16 cellular contexts compared by ENCODE assay signal in the genomic region with DNA sequence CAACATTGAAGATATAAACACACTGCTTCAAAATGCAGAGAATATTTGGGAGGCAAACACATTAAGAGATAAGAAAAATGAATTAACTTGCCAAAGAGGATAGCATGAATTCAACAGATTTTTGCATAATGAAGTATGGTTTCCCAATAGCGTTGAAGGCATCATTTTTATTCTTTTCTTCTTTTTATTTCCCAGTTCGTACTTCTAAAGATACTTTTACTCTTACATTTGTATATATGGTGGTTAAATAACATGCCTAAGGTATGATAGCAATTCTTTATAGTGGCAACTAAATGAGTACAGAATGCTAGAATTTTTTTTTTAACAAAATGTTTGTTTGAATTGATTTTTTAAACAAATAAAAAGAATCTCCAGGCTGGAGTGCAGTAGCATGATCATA.
DNase-seq lines count a peak whose midpoint lies in the region.
"Had no signal": no experiment of that assay in that cellular context is flagged by ENCODE, and none has a peak within 500 bp of the region (broad histone marks: within the 10 kb centered on the region; RNA-seq: fewer than 3 reads in every experiment).

No MANE protein-coding gene starts in this region.

- H2AK5ac ChIP-seq in mesenchymal stem cell (ENCODE audit: low read length, severe bottlenecking) = no peak overlapping the region

- no peak overlapping the region for H2BK120ac ChIP-seq in mesenchymal stem cell (ENCODE audit: low read depth, low read length)

- H2AFZ ChIP-seq in mesenchymal stem cell (ENCODE audit: low read depth, low read length) = no peak overlapping the region

- no peak overlapping the region for H4K91ac ChIP-seq in mesenchymal stem cell (ENCODE audit: low read length)

- H4K8ac ChIP-seq in mesenchymal stem cell (ENCODE audit: low read length) = no peak overlapping the region

- H3K4me1 ChIP-seq in mesenchymal stem cell (ENCODE audit: control insufficient read depth, insufficient read depth, low read depth, low read length) = no peaks in the 10 kb centered on the region

- H2BK15ac ChIP-seq in mesenchymal stem cell (ENCODE audit: low read depth, poor library complexity, severe bottlenecking) = no peak overlapping the region

- H3K27ac ChIP-seq in mesenchymal stem cell (ENCODE audit: low read length, poor library complexity, severe bottlenecking) = no peak overlapping the region
- H3K27ac ChIP-seq: HL-60 had no signal

- intact Hi-C loops in cardiac septum (cut with DNase I) = no loop called here

- DNase-seq in ELR (ENCODE audit: low read depth) (peak; percentile 28), HCEC 1CT (peak; percentile 55), amniotic epithelial cell (ENCODE audit: low read depth) (peak; percentile 20), mesenchymal stem cell (no peak), cardiac septum (ENCODE audit: low spot score) (no peak), H7 (no peak)
- DNase-seq in activated CD4-positive, CD25-positive, alpha-beta regulatory T cell (lab: John Stamatoyannopoulos, UW) = no peak
- DNase-seq: C1 segment of cervical spinal cord; Calu3; CD4-positive, alpha-beta T cell; DMS 273 treated with DMSO at 0.1 percent for 48 hours; DMS79; EL; GDM1 had no signal

- H3K27me3 ChIP-seq in mesenchymal stem cell (ENCODE audit: control insufficient read depth in 1 of 2, insufficient read depth in 1 of 2, low read length in 2 of 2) (no peaks in the 10 kb centered on the region), H7 (ENCODE audit: control insufficient read depth, insufficient read depth, low read length) (no peaks in the 10 kb centered on the region)

- H3K9me3 ChIP-seq in mesenchymal stem cell (ENCODE audit: control insufficient read depth, low read length) = no peaks in the 10 kb centered on the region

- no peaks in the 10 kb centered on the region for H3K79me1 ChIP-seq in mesenchymal stem cell (replicated peaks; ENCODE audit: low read length, poor library complexity, severe bottlenecking)

- H2BK5ac ChIP-seq in mesenchymal stem cell (ENCODE audit: low read depth, low read length, poor library complexity, severe bottlenecking) = no peak overlapping the region

- peak overlapping the region; percentile 24 to 72 for H3K18ac ChIP-seq in mesenchymal stem cell (ENCODE audit: low read depth in 1 of 2, low read length in 2 of 2)

- no peak overlapping the region for H2BK12ac ChIP-seq in mesenchymal stem cell (ENCODE audit: low read length in 2 of 2)

- no peak overlapping the region for H3K4ac ChIP-seq in mesenchymal stem cell (ENCODE audit: low read depth in 1 of 2, low read length in 2 of 2)

- no peak overlapping the region for H3K4me3 ChIP-seq in mesenchymal stem cell (ENCODE audit: insufficient read depth in 1 of 2, low read depth in 1 of 2, low read length in 2 of 2)
- H3K4me3 ChIP-seq in H7 (ENCODE audit: insufficient read depth, low read depth, low read length) = no peak overlapping the region
- H3K4me3 ChIP-seq: K562 had no signal

- no CpG with 5 or more reads among the region's 2 CpGs for WGBS in mesenchymal stem cell

- H3K23ac ChIP-seq in mesenchymal stem cell (ENCODE audit: low read length in 2 of 2) = no peak overlapping the region

- no peak overlapping the region for H3K14ac ChIP-seq in mesenchymal stem cell (ENCODE audit: low read length in 2 of 2)

- H3K9ac ChIP-seq in mesenchymal stem cell (ENCODE audit: low read length) = no peak overlapping the region

- H3K36me3 ChIP-seq in mesenchymal stem cell (ENCODE audit: control insufficient read depth in 1 of 2, insufficient read depth in 2 of 2, low read depth in 1 of 2, low read length in 2 of 2) (no peaks in the 10 kb centered on the region), H7 (replicated peaks; ENCODE audit: control insufficient read depth, insufficient read depth, low read length) (no peaks in the 10 kb centered on the region)

- no peak overlapping the region for H3K4me2 ChIP-seq in mesenchymal stem cell (ENCODE audit: low read length, poor library complexity, severe bottlenecking)

Comparison
In these comparisons a context has a peak if more than half of its experiments do, and no peak if none do; other contexts are left out.
1. DNase-seq: peak in ELR (single experiment), HCEC 1CT (single experiment) and amniotic epithelial cell (single experiment); none in mesenchymal stem cell (single experiment), cardiac septum (single experiment), H7 (single experiment) and activated CD4-positive, CD25-positive, alpha-beta regulatory T cell (0 of 4).